Comparison of ENCODE assay signal across 2 cellular contexts in genomic region chr1:59499956-59500569, GRCh38.
TF ChIP-seq lines count a peak whose summit lies in the region.

No MANE protein-coding gene starts in this region.

TF ChIP-seq in A549, 52 proteins besides CTCF, POLR2A, EP300 and RAD21:
- TF ChIP-seq EHMT2 (IDR thresholded peaks at IDR 0.05; ENCODE audit: low read depth) (no peak), NR3C1 (IDR thresholded peaks at IDR 0.05) (no peak), POLR2AphosphoS2 (conservative IDR thresholded peaks at IDR 0.05; ENCODE audit: low read length) (no peak), HDAC2 (IDR thresholded peaks at IDR 0.05) (no peak), FOXS1 (CRISPR knock-in tag; IDR thresholded peaks at IDR 0.05) (no peak), CBX8 (IDR thresholded peaks at IDR 0.05) (no peak)
- TF ChIP-seq, protein P1, sequence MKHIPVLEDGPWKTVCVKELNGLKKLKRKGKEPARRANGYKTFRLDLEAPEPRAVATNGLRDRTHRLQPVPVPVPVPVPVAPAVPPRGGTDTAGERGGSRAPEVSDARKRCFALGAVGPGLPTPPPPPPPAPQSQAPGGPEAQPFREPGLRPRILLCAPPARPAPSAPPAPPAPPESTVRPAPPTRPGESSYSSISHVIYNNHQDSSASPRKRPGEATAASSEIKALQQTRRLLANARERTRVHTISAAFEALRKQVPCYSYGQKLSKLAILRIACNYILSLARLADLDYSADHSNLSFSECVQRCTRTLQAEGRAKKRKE (CRISPR knock-in tag; IDR thresholded peaks at IDR 0.05; ENCODE audit: low read depth), result no peak
- TF ChIP-seq, protein P2, sequence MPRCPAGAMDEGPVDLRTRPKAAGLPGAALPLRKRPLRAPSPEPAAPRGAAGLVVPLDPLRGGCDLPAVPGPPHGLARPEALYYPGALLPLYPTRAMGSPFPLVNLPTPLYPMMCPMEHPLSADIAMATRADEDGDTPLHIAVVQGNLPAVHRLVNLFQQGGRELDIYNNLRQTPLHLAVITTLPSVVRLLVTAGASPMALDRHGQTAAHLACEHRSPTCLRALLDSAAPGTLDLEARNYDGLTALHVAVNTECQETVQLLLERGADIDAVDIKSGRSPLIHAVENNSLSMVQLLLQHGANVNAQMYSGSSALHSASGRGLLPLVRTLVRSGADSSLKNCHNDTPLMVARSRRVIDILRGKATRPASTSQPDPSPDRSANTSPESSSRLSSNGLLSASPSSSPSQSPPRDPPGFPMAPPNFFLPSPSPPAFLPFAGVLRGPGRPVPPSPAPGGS (IDR thresholded peaks at IDR 0.05), result no peak
- TF ChIP-seq, protein P3, sequence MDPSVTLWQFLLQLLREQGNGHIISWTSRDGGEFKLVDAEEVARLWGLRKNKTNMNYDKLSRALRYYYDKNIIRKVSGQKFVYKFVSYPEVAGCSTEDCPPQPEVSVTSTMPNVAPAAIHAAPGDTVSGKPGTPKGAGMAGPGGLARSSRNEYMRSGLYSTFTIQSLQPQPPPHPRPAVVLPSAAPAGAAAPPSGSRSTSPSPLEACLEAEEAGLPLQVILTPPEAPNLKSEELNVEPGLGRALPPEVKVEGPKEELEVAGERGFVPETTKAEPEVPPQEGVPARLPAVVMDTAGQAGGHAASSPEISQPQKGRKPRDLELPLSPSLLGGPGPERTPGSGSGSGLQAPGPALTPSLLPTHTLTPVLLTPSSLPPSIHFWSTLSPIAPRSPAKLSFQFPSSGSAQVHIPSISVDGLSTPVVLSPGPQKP (IDR thresholded peaks at IDR 0.05; ENCODE audit: low read depth, low read length), result no peak

TF ChIP-seq in endothelial cell of umbilical vein, 7 proteins besides CTCF, POLR2A, EP300 and RAD21:
- TF ChIP-seq EZH2 (IDR thresholded peaks at IDR 0.05; ENCODE audit: borderline replicate concordance, low read depth, low read length, severe bottlenecking), result no peak
- TF ChIP-seq GATA2 (IDR thresholded peaks at IDR 0.05; ENCODE audit: insufficient read depth, insufficient read length, low read depth, low read length), result no peak
- no peak for TF ChIP-seq MAX (IDR thresholded peaks at IDR 0.05; ENCODE audit: insufficient read depth, insufficient read length)
- no peak for TF ChIP-seq POLR2AphosphoS5 (IDR thresholded peaks at IDR 0.05; ENCODE audit: insufficient read depth, low read depth, low read length)
- TF ChIP-seq JUN (IDR thresholded peaks at IDR 0.05; ENCODE audit: borderline replicate concordance, insufficient read depth, insufficient read length, low read depth), result no peak
- no peak for TF ChIP-seq FOS (IDR thresholded peaks at IDR 0.05; ENCODE audit: borderline replicate concordance, insufficient read depth, low read length)
- no peak for TF ChIP-seq MYC (IDR thresholded peaks at IDR 0.05; ENCODE audit: low read depth, low read length)
